In the genomic region with DNA sequence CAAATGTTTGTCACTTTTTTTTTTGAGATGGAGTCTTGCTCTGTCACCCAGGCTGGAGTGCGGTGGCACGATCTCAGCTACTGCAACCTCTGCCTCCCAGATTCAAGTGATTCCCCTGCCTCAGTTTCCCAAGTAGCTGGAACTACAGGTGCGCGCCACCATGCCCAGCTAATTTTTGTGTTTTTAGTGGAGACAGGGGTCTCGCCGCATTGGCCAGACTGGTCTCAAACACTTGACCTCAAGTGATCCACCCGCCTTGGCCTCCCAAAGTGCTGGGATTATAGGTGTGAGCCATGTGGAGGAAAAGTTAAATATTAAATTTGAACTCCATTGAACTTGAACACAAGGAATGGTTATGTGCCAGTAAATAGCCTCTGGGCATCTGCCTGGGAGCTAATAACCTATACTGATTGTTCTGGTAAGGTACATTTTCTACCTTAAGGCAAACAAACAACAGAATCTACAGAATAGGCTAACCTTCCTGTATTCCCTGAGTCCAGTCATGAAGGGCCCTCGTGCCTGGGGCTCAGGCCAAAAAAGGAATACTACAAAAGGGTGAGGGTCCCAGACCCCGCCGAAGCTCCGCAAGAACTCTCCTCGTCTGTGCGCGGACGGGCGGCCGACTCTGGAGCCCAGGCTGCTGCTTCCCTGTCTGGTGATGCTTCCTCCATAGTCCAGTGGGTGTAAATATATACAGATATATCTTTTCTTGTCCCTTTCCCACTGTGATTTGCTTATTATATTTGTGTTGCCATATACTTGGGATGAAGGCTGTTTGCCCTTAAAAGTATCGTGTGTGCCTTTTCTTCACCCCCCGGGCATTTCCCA, we compare ENCODE assay signal across 8 cellular contexts.
DNase-seq lines count a peak whose midpoint lies in the region; ATAC-seq and TF ChIP-seq lines count a peak whose summit lies in the region.

No MANE protein-coding gene starts in this region.

- no peaks in the 10 kb centered on the region for H3K9me3 Mint-ChIP-seq in activated naive CD8-positive, alpha-beta T cell treated with anti-CD3 and anti-CD28 coated beads, Interleukin-2, amount 10 ng/mL, durations not matched to agents 7 days and 5 days
- no peaks in the 10 kb centered on the region for H3K9me3 Mint-ChIP-seq in activated naive CD8-positive, alpha-beta T cell treated with anti-CD3 and anti-CD28 coated beads, Interleukin-2, amount 50 U/mL, for 24 hours
- H3K9me3 Mint-ChIP-seq in MCF 10A (ENCODE audit: unreplicated experiment): peaks cover 3% of the 10 kb centered on the region

- POLR2A ChIA-PET in activated naive CD8-positive, alpha-beta T cell treated with anti-CD3 and anti-CD28 coated beads, Interleukin-2, amount 10 ng/mL, durations not matched to agents 7 days and 5 days (lab: Charles Lee): no interaction called here
- POLR2A ChIA-PET in MCF 10A (lab: Yijun Ruan, JAX): interaction anchor here (0.6 to 0.7 kb wide), 3 partner anchors 14 to 248 kb away, joined by 3 to 4 read pairs (median 3); no protein-coding TSS in a partner anchor

- H3K27ac Mint-ChIP-seq in activated naive CD8-positive, alpha-beta T cell treated with anti-CD3 and anti-CD28 coated beads, Interleukin-2, amount 10 ng/mL, durations not matched to agents 7 days and 5 days: no peak overlapping the region
- H3K27ac Mint-ChIP-seq in activated naive CD8-positive, alpha-beta T cell treated with anti-CD3 and anti-CD28 coated beads, Interleukin-2, amount 50 U/mL, for 24 hours: no peak overlapping the region
- peak overlapping the region; percentile 94 for H3K27ac Mint-ChIP-seq in MCF 10A (ENCODE audit: low read depth, unreplicated experiment)

- CTCF ChIA-PET in MCF 10A (lab: Yijun Ruan, JAX): interaction anchor here (0.6 to 2.1 kb wide), 6 partner anchors 11 to 155 kb away, joined by 3 to 14 read pairs (median 3); no protein-coding TSS in a partner anchor

- H3K27ac ChIP-seq in lung (ENCODE audit: low read depth in 1 of 2, low read length in 1 of 2): peak overlapping the region; percentile 17 to 83
- peak overlapping the region; percentile 88 for H3K27ac ChIP-seq in vagina

- intact Hi-C loops in MCF 10A (cut with micrococcal nuclease): no loop called here
- intact Hi-C loops in vagina (cut with DNase I): no loop called here

- TF ChIP-seq CTCF in MCF 10A (IDR thresholded peaks at IDR 0.05; ENCODE audit: unreplicated experiment): no peak
- no peak for TF ChIP-seq CTCF in lung (IDR thresholded peaks at IDR 0.05; ENCODE audit: control extremely low read depth, extremely low read depth)
- TF ChIP-seq CTCF in vagina (IDR thresholded peaks at IDR 0.05): no peak

- no peaks in the 10 kb centered on the region for H3K36me3 ChIP-seq in lung (ENCODE audit: control insufficient read depth in 2 of 2, insufficient read depth in 2 of 2, low read length in 2 of 2)
- H3K36me3 ChIP-seq in vagina: no peaks in the 10 kb centered on the region

- peak overlapping the region; percentile 56 for H3K4me3 Mint-ChIP-seq in activated naive CD8-positive, alpha-beta T cell treated with anti-CD3 and anti-CD28 coated beads, Interleukin-2, amount 10 ng/mL, durations not matched to agents 7 days and 5 days
- no peak overlapping the region for H3K4me3 Mint-ChIP-seq in activated naive CD8-positive, alpha-beta T cell treated with anti-CD3 and anti-CD28 coated beads, Interleukin-2, amount 50 U/mL, for 24 hours
- H3K4me3 Mint-ChIP-seq in MCF 10A (ENCODE audit: unreplicated experiment): peak overlapping the region; percentile 74

- TF ChIP-seq POLR2A in vagina (IDR thresholded peaks at IDR 0.05): no peak

- peaks cover 3% of the 10 kb centered on the region for H3K4me1 Mint-ChIP-seq in activated naive CD8-positive, alpha-beta T cell treated with anti-CD3 and anti-CD28 coated beads, Interleukin-2, amount 10 ng/mL, durations not matched to agents 7 days and 5 days
- H3K4me1 Mint-ChIP-seq in activated naive CD8-positive, alpha-beta T cell treated with anti-CD3 and anti-CD28 coated beads, Interleukin-2, amount 50 U/mL, for 24 hours: peaks cover 9% of the 10 kb centered on the region
- H3K4me1 Mint-ChIP-seq in MCF 10A (ENCODE audit: insufficient read depth, unreplicated experiment): peaks cover 19% of the 10 kb centered on the region

- BruUV-seq in MCF 10A (replicated peaks; lab: Mats Ljungman, UMichigan): no TSS peak

- 37 to 62% methylated on average over 18 to 19 of the region's 19 CpGs for WGBS in lung, 2 donors

- no peaks in the 10 kb centered on the region for H3K9me3 ChIP-seq in lung (ENCODE audit: control insufficient read depth in 2 of 2, insufficient read depth in 1 of 2, low read length in 1 of 2)
- no peaks in the 10 kb centered on the region for H3K9me3 ChIP-seq in vagina

- H3K4me1 ChIP-seq in lung (ENCODE audit: control insufficient read depth in 2 of 2, insufficient read depth in 2 of 2, low read length in 2 of 2) (peaks cover 0 to 2% of the 10 kb centered on the region in 2 donors), vagina (peaks cover 10% of the 10 kb centered on the region)

- H3K4me3 ChIP-seq in lung (peak overlapping the region; percentile 42), vagina (peak overlapping the region; percentile 45 to 62)

- no peaks in the 10 kb centered on the region for H3K27me3 ChIP-seq in lung (ENCODE audit: control insufficient read depth, insufficient read depth)
- H3K27me3 ChIP-seq in vagina: no peaks in the 10 kb centered on the region

- peaks cover 31% of the 10 kb centered on the region for H3K27me3 Mint-ChIP-seq in activated naive CD8-positive, alpha-beta T cell treated with anti-CD3 and anti-CD28 coated beads, Interleukin-2, amount 10 ng/mL, durations not matched to agents 7 days and 5 days
- H3K27me3 Mint-ChIP-seq in activated naive CD8-positive, alpha-beta T cell treated with anti-CD3 and anti-CD28 coated beads, Interleukin-2, amount 50 U/mL, for 24 hours: peaks cover 15% of the 10 kb centered on the region
- no peaks in the 10 kb centered on the region for H3K27me3 Mint-ChIP-seq in MCF 10A (ENCODE audit: insufficient read depth, unreplicated experiment)

- no peak for ATAC-seq in activated naive CD8-positive, alpha-beta T cell treated with anti-CD3 and anti-CD28 coated beads, Interleukin-2, amount 10 ng/mL, durations not matched to agents 7 days and 5 days (ENCODE audit: low read depth)
- no peak for ATAC-seq in activated naive CD8-positive, alpha-beta T cell treated with anti-CD3 and anti-CD28 coated beads, Interleukin-2, amount 50 U/mL, for 24 hours
- ATAC-seq in lung (ENCODE audit: insufficient read depth, low FRiP score): peak; percentile 24

- no peak for DNase-seq in activated naive CD8-positive, alpha-beta T cell treated with anti-CD3 and anti-CD28 coated beads, Interleukin-2, amount 10 ng/mL, durations not matched to agents 7 days and 5 days
- DNase-seq in activated naive CD8-positive, alpha-beta T cell treated with anti-CD3 and anti-CD28 coated beads, Interleukin-2, amount 50 U/mL, for 24 hours: no peak
- DNase-seq in MCF 10A (ENCODE audit: unreplicated experiment) (no peak), lung (ENCODE audit: low spot score) (no peak), vagina (ENCODE audit: extremely low spot score in 2 of 2) (peak in 1 of 2 donors; percentile 78), globus pallidus (ENCODE audit: low spot score) (no peak), DMS153 (lab: John Stamatoyannopoulos, UW) (no peak)
- DNase-seq in activated effector memory CD4-positive, alpha-beta T cell treated with Interleukin-2 at 50 U/mL for 16 hours: no peak

- no peaks in the 10 kb centered on the region for H3K36me3 Mint-ChIP-seq in activated naive CD8-positive, alpha-beta T cell treated with anti-CD3 and anti-CD28 coated beads, Interleukin-2, amount 10 ng/mL, durations not matched to agents 7 days and 5 days
- no peaks in the 10 kb centered on the region for H3K36me3 Mint-ChIP-seq in activated naive CD8-positive, alpha-beta T cell treated with anti-CD3 and anti-CD28 coated beads, Interleukin-2, amount 50 U/mL, for 24 hours (ENCODE audit: low read depth)
- no peaks in the 10 kb centered on the region for H3K36me3 Mint-ChIP-seq in MCF 10A (ENCODE audit: insufficient read depth, unreplicated experiment)
